Comparison of ENCODE assay signal across 9 cellular contexts in the genomic region with DNA sequence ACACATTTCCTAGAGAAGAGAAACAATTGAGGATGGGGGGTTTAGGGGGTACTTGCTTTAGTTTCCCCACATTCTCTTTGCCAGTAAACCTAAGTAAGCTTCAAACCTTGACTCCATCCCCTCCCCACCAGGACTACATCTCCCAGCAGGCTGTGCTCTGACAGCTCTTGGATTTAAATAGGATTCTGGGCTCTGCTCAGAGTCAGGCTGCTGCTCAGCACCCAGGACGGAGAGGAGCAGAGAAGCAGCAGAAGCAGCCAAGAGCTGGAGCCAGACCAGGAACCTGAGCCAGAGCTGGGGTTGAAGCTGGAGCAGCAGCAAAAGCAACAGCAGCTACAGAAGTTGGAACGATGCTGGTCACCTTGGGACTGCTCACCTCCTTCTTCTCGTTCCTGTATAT. TPM values are rescaled to one million over a fixed set of nuclear protein-coding genes. Genes with fewer than 3 reads are reported as not detected.
DNase-seq lines count a peak whose midpoint lies in the region; ATAC-seq and TF ChIP-seq lines count a peak whose summit lies in the region.
"Had no signal": no experiment of that assay in that cellular context is flagged by ENCODE, and none has a peak within 500 bp of the region (broad histone marks: within the 10 kb centered on the region; RNA-seq: fewer than 3 reads in every experiment).

No MANE protein-coding gene starts in this region.

- 8 to 15% methylated on average over 3 of the region's 3 CpGs for WGBS in heart right ventricle, 2 donors

- ATAC-seq in SK-N-SH treated with all-trans-retinoic acid at 6 μM for 48 hours (peak; percentile 87), heart right ventricle (peak; percentile 91 to 98 (median 94)), GM21381 (IDR thresholded peaks at IDR 0.05; ENCODE audit: unreplicated experiment) (no peak)

- intact Hi-C loops in heart right ventricle (cut with DNase I), result no loop called here

- peaks cover 0 to 16% (median 0%) of the 10 kb centered on the region in 7 donors for H3K27me3 ChIP-seq in heart right ventricle

- H3K9me3 ChIP-seq in HEK293 (ENCODE audit: control insufficient read depth, insufficient read depth, low read depth, low read length) (no peaks in the 10 kb centered on the region), heart right ventricle (no peaks in the 10 kb centered on the region)

- POLR2A ChIA-PET in HEK293 (lab: Yijun Ruan, JAX), result no interaction called here

- CTCF ChIA-PET in HEK293 (lab: Yijun Ruan, JAX), result interaction anchor here (0.7 to 2.1 kb wide), 2 partner anchors 18 to 57 kb away, joined by 3 to 8 read pairs; no protein-coding TSS in a partner anchor

- H3K4me1 ChIP-seq in HEK293 (ENCODE audit: control insufficient read depth, insufficient read depth, low read length) (no peaks in the 10 kb centered on the region), heart right ventricle (peaks cover 0 to 12% (median 9%) of the 10 kb centered on the region in 9 donors)

- TF ChIP-seq CTCF in HEK293 (tag by site-specific recombination; IDR thresholded peaks at IDR 0.05) (no peak), heart right ventricle (IDR thresholded peaks at IDR 0.05) (no peak), retinal pigment epithelial cell (conservative IDR thresholded peaks at IDR 0.05; ENCODE audit: low read depth, low read length) (no peak)

- H3K4me3 ChIP-seq in HEK293 (ENCODE audit: low read depth, low read length) (no peak overlapping the region), heart right ventricle (no peak overlapping the region), retinal pigment epithelial cell (ENCODE audit: low read length) (no peak overlapping the region)

- DNase-seq in heart right ventricle (peak; percentile 72 to 77), retinal pigment epithelial cell (ENCODE audit: low read depth) (peak; percentile 7), SW480 (ENCODE audit: low spot score) (no peak), germinal center (ENCODE audit: low spot score) (no peak)
- DNase-seq in stimulated activated CD4-positive, alpha-beta T cell treated with anti-CD3 and anti-CD28 coated beads, Interleukin-4, amount 100 ng/mL, for 24 hours, result no peak

- H3K36me3 ChIP-seq in HEK293 (ENCODE audit: control insufficient read depth in 2 of 2, insufficient read depth in 1 of 2, low read length in 2 of 2), result no peaks in the 10 kb centered on the region
- no peaks in the 10 kb centered on the region for H3K36me3 ChIP-seq in heart right ventricle

- H3K27ac ChIP-seq in HEK293 (ENCODE audit: extremely low read depth, low read depth, low read length), result no peak overlapping the region
- no peak overlapping the region for H3K27ac ChIP-seq in heart right ventricle

TF ChIP-seq in HEK293, 187 proteins besides CTCF, POLR2A, EP300 and RAD21:
- TF ChIP-seq ZBTB17 (tag by site-specific recombination; IDR thresholded peaks at IDR 0.05), result peak; percentile 95
- no peak for TF ChIP-seq MEIS1 (CRISPR knock-in tag; IDR thresholded peaks at IDR 0.05; ENCODE audit: borderline replicate concordance)
- TF ChIP-seq ZNF76 (tag by site-specific recombination; IDR thresholded peaks at IDR 0.05; ENCODE audit: borderline replicate concordance, low read depth), result 0 out of 2 replicates have a peak, but pooled peaks have one; percentile 31

TF ChIP-seq in SK-N-SH treated with all-trans-retinoic acid at 6 μM for 48 hours, 23 proteins besides CTCF, POLR2A, EP300 and RAD21:
- TF ChIP-seq ZFP30 (CRISPR knock-in tag; IDR thresholded peaks at IDR 0.05) (no peak), SNAI2 (CRISPR knock-in tag; IDR thresholded peaks at IDR 0.05) (no peak), ZNF8 (CRISPR knock-in tag; IDR thresholded peaks at IDR 0.05) (no peak), ISL1 (CRISPR knock-in tag; IDR thresholded peaks at IDR 0.05) (no peak)

RNA-seq across cellular contexts. Expression of gene RDH12, which starts 20.6 kb away (rescaled TPM):
- under 1 TPM in 1 of 10 donors, not detected in 9; 0.14 TPM for total RNA-seq in heart right ventricle
- not detected for polyA plus RNA-seq in heart right ventricle
- total RNA-seq: endothelial cell of umbilical vein had no signal
- polyA plus RNA-seq: endothelial cell of umbilical vein had no signal

RNA-seq across cellular contexts. Expression of gene RDH11, which starts 26.7 kb away (rescaled TPM):
- total RNA-seq in heart right ventricle, result 10 to 100 TPM in 9 of 10 donors, 1 to 10 TPM in 1; 9.6 to 19.8 (median 14.7) TPM
- polyA plus RNA-seq in heart right ventricle, result 10 to 100 TPM; 19.2 to 22.3 TPM

RNA-seq across cellular contexts. Expression of gene VTI1B, which starts 47.9 kb away (rescaled TPM):
- 100 to 1,000 TPM; 110 to 153 (median 125) TPM for total RNA-seq in heart right ventricle
- polyA plus RNA-seq in heart right ventricle, result 10 to 100 TPM; 64.7 to 88.2 TPM

Comparison
In these comparisons a context has a peak if more than half of its experiments do, and no peak if none do; other contexts are left out.
1. DNase-seq: peak in heart right ventricle (2 of 2) and retinal pigment epithelial cell (single experiment); none in SW480 (single experiment), stimulated activated CD4-positive, alpha-beta T cell treated with anti-CD3 and anti-CD28 coated beads, Interleukin-4, amount 100 ng/mL, for 24 hours (single experiment) and germinal center (single experiment).